ENCODE assay signal across 10 cellular contexts in the genomic region with DNA sequence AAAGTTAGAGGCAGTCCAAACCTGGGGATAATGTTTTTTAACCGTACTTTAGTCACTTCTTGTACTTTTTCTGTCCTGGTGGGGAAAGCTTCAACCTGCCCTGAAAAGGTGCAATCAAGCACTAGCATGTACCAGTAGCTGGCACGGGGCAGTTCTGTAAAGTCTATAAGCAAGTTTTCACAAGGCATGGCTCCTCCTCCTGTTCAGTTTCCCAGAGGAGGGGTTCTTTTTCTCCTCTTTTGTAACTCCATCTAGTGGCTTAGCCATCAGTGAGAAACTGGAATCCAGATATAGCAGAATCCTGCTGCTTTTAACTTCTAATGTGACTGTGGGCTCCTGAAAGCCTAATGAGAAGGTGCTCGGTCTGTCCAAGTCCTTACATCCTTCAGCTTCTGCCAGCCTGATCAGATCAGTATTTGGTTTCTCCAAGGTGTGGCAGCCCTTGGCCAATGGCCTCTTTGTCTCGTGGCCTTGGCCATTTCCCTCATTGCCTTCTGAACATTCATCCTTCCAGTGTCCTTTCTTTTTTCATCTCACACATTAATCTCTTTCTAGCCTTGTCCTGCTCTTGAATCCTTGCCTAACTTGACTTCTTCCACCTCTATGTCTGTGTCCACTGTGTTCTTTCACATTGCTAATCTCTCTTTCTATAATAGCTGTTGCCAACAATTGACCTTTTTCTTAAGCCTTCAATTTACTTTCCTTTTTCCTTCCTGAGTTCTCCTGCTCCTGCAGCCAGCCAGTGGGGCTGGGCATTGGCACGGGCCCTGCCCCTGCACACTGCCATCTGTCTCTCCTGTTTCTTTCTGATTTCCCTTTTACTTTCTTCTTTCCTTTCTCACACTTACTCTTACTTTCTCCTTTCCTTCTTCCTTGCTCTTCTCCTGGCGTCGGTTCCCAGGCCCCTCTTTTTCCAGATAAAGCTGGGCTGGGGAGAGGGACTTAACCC.
A peak's percentile ranks its signal among the peaks of the same experiment; 100 is the strongest.
DNase-seq lines count a peak whose midpoint lies in the region; ATAC-seq and TF ChIP-seq lines count a peak whose summit lies in the region.
"Had no signal": no experiment of that assay in that cellular context is flagged by ENCODE, and none has a peak within 500 bp of the region (broad histone marks: within the 10 kb centered on the region; RNA-seq: fewer than 3 reads in every experiment).

No MANE protein-coding gene starts in this region.

- TF ChIP-seq CTCF in gastroesophageal sphincter (IDR thresholded peaks at IDR 0.05) = peak in 1 of 4 experiments; percentile 13

- H3K4me3 ChIP-seq in adipocyte (ENCODE audit: low read length) = no peak overlapping the region
- H3K4me3 ChIP-seq in gastroesophageal sphincter = peak overlapping the region; percentile 53 to 75
- peak overlapping the region; percentile 78 to 83 for H3K4me3 ChIP-seq in stomach smooth muscle (ENCODE audit: low read length in 2 of 2)

- ATAC-seq in gastroesophageal sphincter (peak; percentile 44), HG03025 (IDR thresholded peaks at IDR 0.05; ENCODE audit: low FRiP score, unreplicated experiment) (no peak), GM21825 (IDR thresholded peaks at IDR 0.05; ENCODE audit: unreplicated experiment) (no peak)

- no peak overlapping the region for H3K9ac ChIP-seq in adipocyte (ENCODE audit: low read length)
- H3K9ac ChIP-seq in stomach smooth muscle (ENCODE audit: low read length in 2 of 2) = peak overlapping the region; percentile 7 to 87

- DNase-seq in HCEC 1CT = peak; percentile 6
- DNase-seq in adipocyte (ENCODE audit: low read depth) = peak; percentile 41
- no peak for DNase-seq in NCI-H2107 treated with DMSO at 0.1 percent for 48 hours (lab: John Stamatoyannopoulos, UW; ENCODE audit: unreplicated experiment)
- DNase-seq in NCI-H524 (lab: John Stamatoyannopoulos, UW) = no peak
- DNase-seq: H9, naive B cell had no signal

- H3K9me3 ChIP-seq in adipocyte (ENCODE audit: control insufficient read depth, low read length) = no peaks in the 10 kb centered on the region
- no peaks in the 10 kb centered on the region for H3K9me3 ChIP-seq in gastroesophageal sphincter
- no peaks in the 10 kb centered on the region for H3K9me3 ChIP-seq in stomach smooth muscle (ENCODE audit: control insufficient read depth in 2 of 2, low read length in 2 of 2)

- no peak for TF ChIP-seq EP300 in gastroesophageal sphincter (IDR thresholded peaks at IDR 0.05)

- peak overlapping the region; percentile 73 to 91 (median 78) for H3K27ac ChIP-seq in gastroesophageal sphincter
- H3K27ac ChIP-seq in stomach smooth muscle (ENCODE audit: low read length) = peak overlapping the region; percentile 84

- peaks cover 16% of the 10 kb centered on the region for H3K4me1 ChIP-seq in adipocyte (ENCODE audit: control insufficient read depth, insufficient read depth, low read length)
- peaks cover 5 to 43% (median 15%) of the 10 kb centered on the region in 3 donors for H3K4me1 ChIP-seq in gastroesophageal sphincter
- peaks cover 29% of the 10 kb centered on the region for H3K4me1 ChIP-seq in stomach smooth muscle (ENCODE audit: control insufficient read depth, insufficient read depth, low read length)

- H3K36me3 ChIP-seq in adipocyte (ENCODE audit: control insufficient read depth, insufficient read depth, low read length, severe bottlenecking) (no peaks in the 10 kb centered on the region), gastroesophageal sphincter (no peaks in the 10 kb centered on the region), stomach smooth muscle (ENCODE audit: control insufficient read depth in 2 of 2, insufficient read depth in 2 of 2, low read length in 2 of 2) (no peaks in the 10 kb centered on the region)

- WGBS in gastroesophageal sphincter (ENCODE audit: low coverage in 1 of 2), 2 donors = 8 to 25% methylated on average over 4 to 7 of the region's 7 CpGs

- H3K27me3 ChIP-seq in adipocyte (replicated peaks; ENCODE audit: control insufficient read depth, insufficient read depth, low read length) (no peaks in the 10 kb centered on the region), gastroesophageal sphincter (no peaks in the 10 kb centered on the region), stomach smooth muscle (ENCODE audit: control insufficient read depth in 1 of 2, insufficient read depth in 2 of 2, low read length in 2 of 2) (no peaks in the 10 kb centered on the region)

- no peak for TF ChIP-seq POLR2A in gastroesophageal sphincter (IDR thresholded peaks at IDR 0.05)

Comparison
In these comparisons a context has a peak if more than half of its experiments do, and no peak if none do; other contexts are left out.
1. DNase-seq: peak in HCEC 1CT (single experiment) and adipocyte (single experiment); none in NCI-H2107 treated with DMSO at 0.1 percent for 48 hours (single experiment) and NCI-H524 (0 of 2).